ENCODE assay signal across 13 cellular contexts in the genomic region with DNA sequence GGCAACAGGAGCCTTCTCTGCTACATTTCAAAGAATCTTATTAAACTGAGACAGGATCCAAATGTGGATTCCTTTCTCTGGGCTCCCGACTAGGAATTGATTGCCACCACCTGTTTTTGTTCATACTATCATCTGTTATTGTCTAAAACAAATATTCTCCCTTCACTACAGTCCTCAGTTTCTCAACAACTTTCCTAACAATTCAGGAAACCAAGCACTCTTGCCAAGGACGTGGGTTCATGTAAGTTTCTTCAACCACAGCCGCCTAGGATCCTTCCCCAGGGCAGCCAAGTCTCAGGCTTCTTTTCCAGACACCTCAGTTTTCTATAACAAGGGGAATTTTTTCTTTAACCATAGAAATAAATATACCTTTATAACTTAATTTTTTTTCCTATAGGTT. TPM values are rescaled to one million over a fixed set of nuclear protein-coding genes. Genes with fewer than 3 reads are reported as not detected.
DNase-seq lines count a peak whose midpoint lies in the region; ATAC-seq, FAIRE-seq and TF ChIP-seq lines count a peak whose summit lies in the region.
"Had no signal": no experiment of that assay in that cellular context is flagged by ENCODE, and none has a peak within 500 bp of the region (broad histone marks: within the 10 kb centered on the region; RNA-seq: fewer than 3 reads in every experiment).

No MANE protein-coding gene starts in this region.

- H3K27ac ChIP-seq in K562 (ENCODE audit: extremely low read depth, low read depth, low read length) (no peak overlapping the region), left ventricle myocardium inferior (replicated peaks) (peak overlapping the region; percentile 64)

- H4K20me1 ChIP-seq in K562 (replicated peaks; ENCODE audit: control insufficient read depth, insufficient read depth, low read length), result no peaks in the 10 kb centered on the region

- H3K4me3 ChIP-seq in K562 (no peak overlapping the region), left ventricle myocardium inferior (no peak overlapping the region)

- no peak overlapping the region for H3K4me2 ChIP-seq in K562 (ENCODE audit: insufficient read depth, low read length)

- H3K27ac Mint-ChIP-seq in stimulated activated naive B cell treated with anti-CD40 and anti-IgM and Interleukin-4, amounts not matched to agents 10 μg/mL and 1 μg/mL and 100 μg/mL, for 72 hours, result peak overlapping the region; percentile 6
- H3K27ac Mint-ChIP-seq: naive B cell had no signal

- intact Hi-C loops in K562 (cut with micrococcal nuclease), result no loop called here
- intact Hi-C loops in left ventricle myocardium inferior (cut with micrococcal nuclease), result no loop called here

- TF ChIP-seq CTCF in K562 (IDR thresholded peaks at IDR 0.05 in 2 of 3, conservative IDR thresholded peaks at IDR 0.05 in 1 of 3; ENCODE audit: insufficient read depth in 2 of 3, low read depth in 1 of 3, low read length in 3 of 3), result no peak
- TF ChIP-seq CTCF in left ventricle myocardium inferior (IDR thresholded peaks at IDR 0.05; ENCODE audit: borderline replicate concordance), result no peak

- DNase-seq in GF-D8 (lab: John Stamatoyannopoulos, UW) (peak; percentile 54), K562 (ENCODE audit: extremely low read depth in 1 of 4, low spot score in 3 of 4) (no peak), left ventricle myocardium inferior (no peak), A172 (ENCODE audit: low spot score) (no peak), KG1 (lab: John Stamatoyannopoulos, UW) (no peak), erythroblast (lab: John Stamatoyannopoulos, UW) (no peak)
- no peak for DNase-seq in stimulated activated naive B cell treated with anti-CD40 and anti-IgM and Interleukin-4, amounts not matched to agents 10 μg/mL and 1 μg/mL and 100 μg/mL, for 72 hours
- DNase-seq: activated CD8-positive, alpha-beta memory T cell treated with anti-CD3 and anti-CD28 coated beads, Interleukin-2, amount 50 U/mL, for 48 hours; amniotic stem cell; CD8-positive, alpha-beta T cell; naive B cell had no signal

- TF ChIP-seq POLR2A in K562 (conservative IDR thresholded peaks at IDR 0.05) (no peak), erythroblast (IDR thresholded peaks at IDR 0.05; ENCODE audit: low read length) (no peak)

- no peak overlapping the region for H3K4me3 Mint-ChIP-seq in stimulated activated naive B cell treated with anti-CD40 and anti-IgM and Interleukin-4, amounts not matched to agents 10 μg/mL and 1 μg/mL and 100 μg/mL, for 72 hours
- H3K4me3 Mint-ChIP-seq: CD8-positive, alpha-beta T cell; naive B cell had no signal

- FAIRE-seq in K562 (lab: Jason Lieb, UNC), result no peak
- FAIRE-seq: endometrium had no signal

- TF ChIP-seq RAD21 in K562 (CRISPR knock-in tag; conservative IDR thresholded peaks at IDR 0.05 in 1 of 2, IDR thresholded peaks at IDR 0.05 in 1 of 2), result no peak

- 19% methylated on average over 3 of the region's 3 CpGs for WGBS in K562 (ENCODE audit: insufficient coverage, low coverage, missing lambda C conversion rate)

- no peaks in the 10 kb centered on the region for H3K9me1 ChIP-seq in K562 (ENCODE audit: control insufficient read depth, insufficient read depth, low read length)

- H3K36me3 Mint-ChIP-seq in stimulated activated naive B cell treated with anti-CD40 and anti-IgM and Interleukin-4, amounts not matched to agents 10 μg/mL and 1 μg/mL and 100 μg/mL, for 72 hours, result no peaks in the 10 kb centered on the region
- H3K36me3 Mint-ChIP-seq: CD8-positive, alpha-beta T cell; naive B cell had no signal

- no peak overlapping the region for H2AFZ ChIP-seq in K562 (ENCODE audit: low read depth, low read length)

- H3K4me1 ChIP-seq in K562 (replicated peaks in 1 of 2; ENCODE audit: control insufficient read depth in 2 of 2, insufficient read depth in 2 of 2, low read length in 2 of 2) (no peaks in the 10 kb centered on the region), left ventricle myocardium inferior (peaks cover 11% of the 10 kb centered on the region)

- peak; percentile 33; the same call in 1 of the 3 replicates for ATAC-seq in K562
- no peak for ATAC-seq in stimulated activated naive B cell treated with anti-CD40 and anti-IgM and Interleukin-4, amounts not matched to agents 10 μg/mL and 1 μg/mL and 100 μg/mL, for 72 hours (replicated peaks)
- ATAC-seq in HG02840 (IDR thresholded peaks at IDR 0.05; ENCODE audit: low FRiP score, unreplicated experiment), result no peak
- ATAC-seq: CD8-positive, alpha-beta T cell had no signal

- CTCF ChIA-PET in K562 (lab: Yijun Ruan, JAX; ENCODE audit: low intra/inter-chr PET ratio), result no interaction called here

- no peaks in the 10 kb centered on the region for H3K79me2 ChIP-seq in K562 (ENCODE audit: control insufficient read depth, insufficient read depth, low read length)

- in situ Hi-C loops in K562 (cut with MboI), result no loop called here

- H3K9ac ChIP-seq in K562 (ENCODE audit: insufficient read depth in 1 of 2, low read depth in 2 of 2, low read length in 2 of 2), result no peak overlapping the region

- H3K27me3 Mint-ChIP-seq in stimulated activated naive B cell treated with anti-CD40 and anti-IgM and Interleukin-4, amounts not matched to agents 10 μg/mL and 1 μg/mL and 100 μg/mL, for 72 hours, result no peaks in the 10 kb centered on the region
- H3K27me3 Mint-ChIP-seq: naive B cell had no signal

- peaks cover 0 to 17% of the 10 kb centered on the region in 2 donors for H3K4me1 Mint-ChIP-seq in stimulated activated naive B cell treated with anti-CD40 and anti-IgM and Interleukin-4, amounts not matched to agents 10 μg/mL and 1 μg/mL and 100 μg/mL, for 72 hours

- no peaks in the 10 kb centered on the region for H3K9me3 Mint-ChIP-seq in stimulated activated naive B cell treated with anti-CD40 and anti-IgM and Interleukin-4, amounts not matched to agents 10 μg/mL and 1 μg/mL and 100 μg/mL, for 72 hours
- H3K9me3 Mint-ChIP-seq: CD8-positive, alpha-beta T cell; naive B cell had no signal

- H3K27me3 ChIP-seq in K562 (ENCODE audit: control insufficient read depth in 2 of 2, insufficient read depth in 2 of 2, low read length in 2 of 2) (no peaks in the 10 kb centered on the region), left ventricle myocardium inferior (ENCODE audit: low read depth) (no peaks in the 10 kb centered on the region)

- no peaks in the 10 kb centered on the region for H3K36me3 ChIP-seq in K562 (ENCODE audit: control insufficient read depth, insufficient read depth, low read length)
- H3K36me3 ChIP-seq in left ventricle myocardium inferior, result no peaks in the 10 kb centered on the region

- BruUV-seq in K562 (replicated peaks; lab: Mats Ljungman, UMichigan), result no TSS peak

- POLR2A ChIA-PET in K562 (lab: Yijun Ruan, JAX), result interaction anchor here (0.7 to 1.0 kb wide), 2 partner anchors 7 to 10 kb away, joined by 3 to 4 read pairs; no protein-coding TSS in a partner anchor

- TF ChIP-seq EP300 in K562 (IDR thresholded peaks at IDR 0.05; ENCODE audit: low read length), result no peak

- H3K9me3 ChIP-seq in K562 (replicated peaks; ENCODE audit: control insufficient read depth, insufficient read depth, low read depth, low read length) (no peaks in the 10 kb centered on the region; the same call in 1 of the 2 replicates), left ventricle myocardium inferior (replicated peaks) (no peaks in the 10 kb centered on the region)

TF ChIP-seq in K562, 482 proteins besides CTCF, POLR2A, EP300 and RAD21 (continues in another document):
- TF ChIP-seq ARHGAP35 (IDR thresholded peaks at IDR 0.05; ENCODE audit: partially characterized antibody) (no peak), TCFL5 (CRISPR knock-in tag; conservative IDR thresholded peaks at IDR 0.05) (no peak), MTA3 (IDR thresholded peaks at IDR 0.05; ENCODE audit: borderline replicate concordance) (no peak), EZH2 (IDR thresholded peaks at IDR 0.05; ENCODE audit: borderline replicate concordance, low read depth, low read length) (no peak), ZNF551 (CRISPR knock-in tag; IDR thresholded peaks at IDR 0.05) (no peak), BCL6 (CRISPR knock-in tag; IDR thresholded peaks at IDR 0.05) (no peak)
- TF ChIP-seq, protein P1, sequence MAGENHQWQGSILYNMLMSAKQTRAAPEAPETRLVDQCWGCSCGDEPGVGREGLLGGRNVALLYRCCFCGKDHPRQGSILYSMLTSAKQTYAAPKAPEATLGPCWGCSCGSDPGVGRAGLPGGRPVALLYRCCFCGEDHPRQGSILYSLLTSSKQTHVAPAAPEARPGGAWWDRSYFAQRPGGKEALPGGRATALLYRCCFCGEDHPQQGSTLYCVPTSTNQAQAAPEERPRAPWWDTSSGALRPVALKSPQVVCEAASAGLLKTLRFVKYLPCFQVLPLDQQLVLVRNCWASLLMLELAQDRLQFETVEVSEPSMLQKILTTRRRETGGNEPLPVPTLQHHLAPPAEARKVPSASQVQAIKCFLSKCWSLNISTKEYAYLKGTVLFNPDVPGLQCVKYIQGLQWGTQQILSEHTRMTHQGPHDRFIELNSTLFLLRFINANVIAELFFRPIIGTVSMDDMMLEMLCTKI (IDR thresholded peaks at IDR 0.05; ENCODE audit: partially characterized antibody), result no peak

RNA-seq across cellular contexts. Expression of a gene that starts 39.5 kb away (rescaled TPM):
- 22.6 and 91.3 TPM in 2 replicates for total RNA-seq in K562 (2011; cell fraction: chromatin; rRNA removed; ENCODE audit: low replicate concordance)
- total RNA-seq in K562 (2011; cell fraction: nucleolus; rRNA removed), result 7.7 and 12.5 TPM in 2 replicates
- total RNA-seq in K562 (2011; cell fraction: nucleoplasm; rRNA removed), result 32.9 and 66.5 TPM in 2 replicates
- total RNA-seq in K562 (2014; rRNA removed), result 144 and 211 TPM in 2 replicates
- total RNA-seq in K562 (2014; rRNA removed; fragmentation: Illumina TruSeq; extraction: Trizol), result 80.7 and 91.4 TPM in 2 replicates
- 66.2 and 73.4 TPM in 2 replicates for total RNA-seq in K562 (2015; rRNA removed; fragmentation: Illumina TruSeq; extraction: Trizol)
- 95.6 and 97.1 TPM in 2 replicates for total RNA-seq in K562 (2021)
- polyA plus RNA-seq in K562 (2011; rRNA removed), result 30.5 and 63.1 TPM in 2 replicates
- polyA plus RNA-seq in K562 (2011; cell fraction: cytosol; rRNA removed), result 10.1 and 10.3 TPM in 2 replicates
- 11.9 and 21.7 TPM in 2 replicates for polyA plus RNA-seq in K562 (2011; cell fraction: nucleus; rRNA removed)
- 39.2 and 44.1 TPM in 2 replicates for polyA plus RNA-seq in K562 (2012)
- 43.8 and 53.3 TPM in 2 replicates for polyA plus RNA-seq in K562 (2014; fragmentation: Illumina TruSeq; extraction: Trizol)
- 10 to 100 TPM; 15.5 to 15.6 TPM for polyA plus RNA-seq in K562 (2014; fragmentation: Nextera tagmentation; extraction: Ambion mirVana)
- polyA plus RNA-seq in K562 (2014; rRNA removed), result 55.5 and 60.1 TPM in 2 replicates
- 78.3 and 102 TPM in 2 replicates for polyA minus RNA-seq in K562 (2011; rRNA and poly(A)+ RNA removed)
- 27.3 and 41.2 TPM in 2 replicates for polyA minus RNA-seq in K562 (2011; cell fraction: cytosol; rRNA and poly(A)+ RNA removed)
- polyA minus RNA-seq in K562 (2011; cell fraction: nucleus; rRNA and poly(A)+ RNA removed), result 27.6 and 51.5 TPM in 2 replicates
- total RNA-seq in left ventricle myocardium inferior, result 26.4 TPM
- total RNA-seq in A172 (2014; rRNA removed; shearing (Covaris generic)), result 58.7 and 67.6 TPM in 2 replicates
